Comparison of ENCODE assay signal across 1 cellular context in the genomic region with DNA sequence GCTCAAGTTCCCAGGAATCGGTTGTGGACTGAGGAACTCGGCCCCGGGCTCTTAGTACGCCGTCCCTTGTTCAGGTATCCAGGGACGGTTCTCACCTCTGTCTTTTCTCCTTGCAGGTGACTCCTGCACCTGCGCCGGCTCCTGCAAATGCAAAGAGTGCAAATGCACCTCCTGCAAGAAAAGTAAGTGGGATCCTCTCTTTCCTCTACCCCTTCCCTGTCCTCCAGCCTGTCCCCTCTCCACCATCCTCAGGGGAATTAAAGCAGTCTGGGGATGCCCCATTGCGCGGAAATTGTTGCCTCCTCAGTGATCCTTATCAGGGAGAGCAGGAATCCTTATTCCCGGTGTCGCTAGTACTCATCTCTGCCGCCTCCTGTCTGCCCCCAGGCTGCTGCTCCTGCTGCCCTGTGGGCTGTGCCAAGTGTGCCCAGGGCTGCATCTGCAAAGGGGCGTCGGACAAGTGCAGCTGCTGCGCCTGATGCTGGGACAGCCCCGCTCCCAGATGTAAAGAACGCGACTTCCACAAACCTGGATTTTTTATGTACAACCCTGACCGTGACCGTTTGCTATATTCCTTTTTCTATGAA.
A peak's percentile ranks its signal among the peaks of the same experiment; 100 is the strongest.
TF ChIP-seq lines count a peak whose summit lies in the region.

No MANE protein-coding gene starts in this region.

TF ChIP-seq in GM12878, 131 proteins besides CTCF, POLR2A, EP300 and RAD21:
- TF ChIP-seq, protein P1, sequence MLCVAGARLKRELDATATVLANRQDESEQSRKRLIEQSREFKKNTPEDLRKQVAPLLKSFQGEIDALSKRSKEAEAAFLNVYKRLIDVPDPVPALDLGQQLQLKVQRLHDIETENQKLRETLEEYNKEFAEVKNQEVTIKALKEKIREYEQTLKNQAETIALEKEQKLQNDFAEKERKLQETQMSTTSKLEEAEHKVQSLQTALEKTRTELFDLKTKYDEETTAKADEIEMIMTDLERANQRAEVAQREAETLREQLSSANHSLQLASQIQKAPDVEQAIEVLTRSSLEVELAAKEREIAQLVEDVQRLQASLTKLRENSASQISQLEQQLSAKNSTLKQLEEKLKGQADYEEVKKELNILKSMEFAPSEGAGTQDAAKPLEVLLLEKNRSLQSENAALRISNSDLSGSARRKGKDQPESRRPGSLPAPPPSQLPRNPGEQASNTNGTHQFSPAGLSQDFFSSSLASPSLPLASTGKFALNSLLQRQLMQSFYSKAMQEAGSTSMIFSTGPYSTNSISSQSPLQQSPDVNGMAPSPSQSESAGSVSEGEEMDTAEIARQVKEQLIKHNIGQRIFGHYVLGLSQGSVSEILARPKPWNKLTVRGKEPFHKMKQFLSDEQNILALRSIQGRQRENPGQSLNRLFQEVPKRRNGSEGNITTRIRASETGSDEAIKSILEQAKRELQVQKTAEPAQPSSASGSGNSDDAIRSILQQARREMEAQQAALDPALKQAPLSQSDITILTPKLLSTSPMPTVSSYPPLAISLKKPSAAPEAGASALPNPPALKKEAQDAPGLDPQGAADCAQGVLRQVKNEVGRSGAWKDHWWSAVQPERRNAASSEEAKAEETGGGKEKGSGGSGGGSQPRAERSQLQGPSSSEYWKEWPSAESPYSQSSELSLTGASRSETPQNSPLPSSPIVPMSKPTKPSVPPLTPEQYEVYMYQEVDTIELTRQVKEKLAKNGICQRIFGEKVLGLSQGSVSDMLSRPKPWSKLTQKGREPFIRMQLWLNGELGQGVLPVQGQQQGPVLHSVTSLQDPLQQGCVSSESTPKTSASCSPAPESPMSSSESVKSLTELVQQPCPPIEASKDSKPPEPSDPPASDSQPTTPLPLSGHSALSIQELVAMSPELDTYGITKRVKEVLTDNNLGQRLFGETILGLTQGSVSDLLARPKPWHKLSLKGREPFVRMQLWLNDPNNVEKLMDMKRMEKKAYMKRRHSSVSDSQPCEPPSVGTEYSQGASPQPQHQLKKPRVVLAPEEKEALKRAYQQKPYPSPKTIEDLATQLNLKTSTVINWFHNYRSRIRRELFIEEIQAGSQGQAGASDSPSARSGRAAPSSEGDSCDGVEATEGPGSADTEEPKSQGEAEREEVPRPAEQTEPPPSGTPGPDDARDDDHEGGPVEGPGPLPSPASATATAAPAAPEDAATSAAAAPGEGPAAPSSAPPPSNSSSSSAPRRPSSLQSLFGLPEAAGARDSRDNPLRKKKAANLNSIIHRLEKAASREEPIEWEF (IDR thresholded peaks at IDR 0.05; ENCODE audit: insufficient replicate concordance, low read depth, low read length): no peak
- TF ChIP-seq ZNF384 (IDR thresholded peaks at IDR 0.05; ENCODE audit: borderline replicate concordance, low read depth, low read length) (no peak), ZNF24 (IDR thresholded peaks at IDR 0.05) (no peak), SMARCA5 (IDR thresholded peaks at IDR 0.05) (no peak), MEF2B (IDR thresholded peaks at IDR 0.05; ENCODE audit: partially characterized antibody, poor library complexity, severe bottlenecking) (peak; percentile 2), SP1 (IDR thresholded peaks at IDR 0.05; ENCODE audit: low read depth, low read length) (no peak), DPF2 (IDR thresholded peaks at IDR 0.05) (0 out of 2 replicates have a peak, but pooled peaks have one; percentile 36)
- TF ChIP-seq, protein P2, sequence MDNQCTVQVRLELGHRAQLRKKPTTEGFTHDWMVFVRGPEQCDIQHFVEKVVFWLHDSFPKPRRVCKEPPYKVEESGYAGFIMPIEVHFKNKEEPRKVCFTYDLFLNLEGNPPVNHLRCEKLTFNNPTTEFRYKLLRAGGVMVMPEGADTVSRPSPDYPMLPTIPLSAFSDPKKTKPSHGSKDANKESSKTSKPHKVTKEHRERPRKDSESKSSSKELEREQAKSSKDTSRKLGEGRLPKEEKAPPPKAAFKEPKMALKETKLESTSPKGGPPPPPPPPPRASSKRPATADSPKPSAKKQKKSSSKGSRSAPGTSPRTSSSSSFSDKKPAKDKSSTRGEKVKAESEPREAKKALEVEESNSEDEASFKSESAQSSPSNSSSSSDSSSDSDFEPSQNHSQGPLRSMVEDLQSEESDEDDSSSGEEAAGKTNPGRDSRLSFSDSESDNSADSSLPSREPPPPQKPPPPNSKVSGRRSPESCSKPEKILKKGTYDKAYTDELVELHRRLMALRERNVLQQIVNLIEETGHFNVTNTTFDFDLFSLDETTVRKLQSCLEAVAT (IDR thresholded peaks at IDR 0.05): no peak
TF ChIP-seq in GM12878: peak in this region for 2.
